In the genomic region with DNA sequence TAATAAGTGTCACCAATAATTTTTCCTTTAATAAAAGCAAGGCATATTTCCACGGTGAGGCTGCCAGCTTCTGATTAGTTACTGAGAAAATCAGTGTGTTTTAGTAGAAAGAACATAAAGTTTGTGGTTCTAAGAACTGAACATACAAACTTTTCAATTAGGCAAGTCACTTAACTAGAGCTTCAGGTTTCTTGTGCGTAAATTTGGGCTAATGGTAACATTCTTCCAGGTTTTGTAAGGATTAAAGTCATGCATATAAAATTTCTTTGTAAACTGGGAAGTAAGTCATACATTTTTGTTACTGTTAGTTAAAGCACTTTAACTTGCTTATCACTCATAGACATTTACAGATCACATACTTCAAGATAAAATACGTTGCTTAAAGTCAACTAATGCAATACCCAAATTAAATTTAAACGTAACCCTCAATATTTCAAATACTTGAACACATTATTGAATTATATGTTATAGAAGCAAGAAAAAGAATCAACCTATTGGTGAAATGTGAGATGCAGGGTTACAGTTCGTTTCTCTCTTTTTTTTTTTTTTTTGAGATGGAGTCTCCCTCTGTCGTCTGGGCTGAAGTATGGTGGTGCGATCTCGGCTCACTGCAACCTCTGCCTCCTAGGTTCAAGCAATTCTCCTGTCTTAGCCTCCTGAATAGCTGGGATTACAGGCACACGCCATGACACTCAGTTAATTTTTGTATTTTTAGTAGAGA, we compare ENCODE assay signal across 22 cellular contexts.
DNase-seq lines count a peak whose midpoint lies in the region; ATAC-seq, FAIRE-seq and TF ChIP-seq lines count a peak whose summit lies in the region.
"Had no signal": no experiment of that assay in that cellular context is flagged by ENCODE, and none has a peak within 500 bp of the region (broad histone marks: within the 10 kb centered on the region; RNA-seq: fewer than 3 reads in every experiment).

No MANE protein-coding gene starts in this region.

- CTCF ChIA-PET in A673 (lab: Charles Lee) = no interaction called here
- CTCF ChIA-PET in activated CD4-positive, alpha-beta T cell treated with anti-CD3 and anti-CD28 coated beads, Interleukin-2, amount 10 ng/mL, durations not matched to agents 7 days and 5 days (lab: Charles Lee) = no interaction called here

- DNase-seq in A673 (ENCODE audit: low spot score) = no peak
- peak; percentile 63 for DNase-seq in HCEC 1CT
- DNase-seq in astrocyte (ENCODE audit: low read depth) = peak; percentile 97
- no peak for DNase-seq in kidney
- no peak for DNase-seq in G401 (ENCODE audit: low spot score)
- DNase-seq in activated CD4-positive, alpha-beta T cell treated with anti-CD3 and anti-CD28 coated beads, Interleukin-2, amount 10 ng/mL, durations not matched to agents 7 days and 5 days = no peak
- no peak for DNase-seq in globus pallidus (ENCODE audit: low spot score)
- DNase-seq: activated CD4-positive, alpha-beta T cell treated with anti-CD3 and anti-CD28 coated beads, Interleukin-2, amount 10 ng/mL, durations not matched to agents 24 days and 14 days; effector CD8-positive, alpha-beta T cell; H7; left ventricle myocardium superior; naive B cell; NCI-H446; upper lobe of right lung had no signal

- H3K9ac ChIP-seq in astrocyte (ENCODE audit: low read length) = peak overlapping the region; percentile 51
- no peak overlapping the region for H3K9ac ChIP-seq in kidney (ENCODE audit: low read length in 2 of 2)

- intact Hi-C loops in A673 (cut with micrococcal nuclease; ENCODE audit: unreplicated experiment) = no loop called here
- intact Hi-C loops in kidney (cut with DNase I) = no loop called here

- no peaks in the 10 kb centered on the region for H4K20me1 ChIP-seq in astrocyte (ENCODE audit: insufficient read depth, low read length)

- BruUV-seq in A673 (replicated peaks; lab: Mats Ljungman, UMichigan) = no TSS peak

- no peak overlapping the region for H2AFZ ChIP-seq in astrocyte (ENCODE audit: low read depth, low read length)

- no peaks in the 10 kb centered on the region for H3K79me2 ChIP-seq in astrocyte (ENCODE audit: insufficient read depth, low read length)

- H3K27ac Mint-ChIP-seq in astrocyte (ENCODE audit: unreplicated experiment) = peak overlapping the region; percentile 96
- no peak overlapping the region for H3K27ac Mint-ChIP-seq in activated CD4-positive, alpha-beta T cell treated with anti-CD3 and anti-CD28 coated beads, Interleukin-2, amount 10 ng/mL, durations not matched to agents 7 days and 5 days
- H3K27ac Mint-ChIP-seq: activated CD4-positive, alpha-beta T cell treated with anti-CD3 and anti-CD28 coated beads, Interleukin-2, amount 10 ng/mL, durations not matched to agents 24 days and 14 days; activated naive CD8-positive, alpha-beta T cell; naive B cell; progenitor cell of endocrine pancreas; stimulated activated memory B cell treated with anti-CD40 and anti-IgM and Interleukin-4, amounts not matched to agents 10 μg/mL and 1 μg/mL and 100 μg/mL, for 72 hours had no signal

- H3K9me3 Mint-ChIP-seq in astrocyte (ENCODE audit: unreplicated experiment) = peaks cover 3% of the 10 kb centered on the region
- peaks cover 4% of the 10 kb centered on the region for H3K9me3 Mint-ChIP-seq in activated CD4-positive, alpha-beta T cell treated with anti-CD3 and anti-CD28 coated beads, Interleukin-2, amount 10 ng/mL, durations not matched to agents 7 days and 5 days

- H3K4me1 ChIP-seq in A673 (ENCODE audit: insufficient read depth, low read length, poor library complexity, severe bottlenecking) = peaks cover 7% of the 10 kb centered on the region
- H3K4me1 ChIP-seq in astrocyte (ENCODE audit: insufficient read depth, low read length) = peaks cover 14% of the 10 kb centered on the region
- H3K4me1 ChIP-seq in kidney (ENCODE audit: control insufficient read depth in 1 of 2, insufficient read depth in 1 of 2, low read depth in 1 of 2, low read length in 2 of 2) = peaks cover 3 to 4% of the 10 kb centered on the region in 2 donors
- H3K4me1 ChIP-seq: SJCRH30, upper lobe of right lung had no signal

- H3K4me1 Mint-ChIP-seq in astrocyte (ENCODE audit: low read depth, unreplicated experiment) = peaks cover 24% of the 10 kb centered on the region
- no peaks in the 10 kb centered on the region for H3K4me1 Mint-ChIP-seq in activated CD4-positive, alpha-beta T cell treated with anti-CD3 and anti-CD28 coated beads, Interleukin-2, amount 10 ng/mL, durations not matched to agents 7 days and 5 days
- H3K4me1 Mint-ChIP-seq: activated CD4-positive, alpha-beta T cell treated with anti-CD3 and anti-CD28 coated beads, Interleukin-2, amount 10 ng/mL, durations not matched to agents 24 days and 14 days; naive B cell; stimulated activated memory B cell treated with anti-CD40 and anti-IgM and Interleukin-4, amounts not matched to agents 10 μg/mL and 1 μg/mL and 100 μg/mL, for 72 hours had no signal

- H3K36me3 Mint-ChIP-seq in astrocyte (ENCODE audit: low read depth, unreplicated experiment) = no peaks in the 10 kb centered on the region
- H3K36me3 Mint-ChIP-seq in activated CD4-positive, alpha-beta T cell treated with anti-CD3 and anti-CD28 coated beads, Interleukin-2, amount 10 ng/mL, durations not matched to agents 7 days and 5 days (ENCODE audit: low read depth) = no peaks in the 10 kb centered on the region
- H3K36me3 Mint-ChIP-seq: stimulated activated memory B cell treated with anti-CD40 and anti-IgM and Interleukin-4, amounts not matched to agents 10 μg/mL and 1 μg/mL and 100 μg/mL, for 72 hours had no signal

- no peak overlapping the region for H3K4me3 Mint-ChIP-seq in astrocyte (ENCODE audit: unreplicated experiment)
- H3K4me3 Mint-ChIP-seq in activated CD4-positive, alpha-beta T cell treated with anti-CD3 and anti-CD28 coated beads, Interleukin-2, amount 10 ng/mL, durations not matched to agents 7 days and 5 days = no peak overlapping the region
- H3K4me3 Mint-ChIP-seq: activated CD4-positive, alpha-beta T cell treated with anti-CD3 and anti-CD28 coated beads, Interleukin-2, amount 10 ng/mL, durations not matched to agents 24 days and 14 days; activated naive CD8-positive, alpha-beta T cell; stimulated activated memory B cell treated with anti-CD40 and anti-IgM and Interleukin-4, amounts not matched to agents 10 μg/mL and 1 μg/mL and 100 μg/mL, for 72 hours had no signal

- H3K27me3 Mint-ChIP-seq in astrocyte (ENCODE audit: low read depth, unreplicated experiment) = no peaks in the 10 kb centered on the region
- H3K27me3 Mint-ChIP-seq in activated CD4-positive, alpha-beta T cell treated with anti-CD3 and anti-CD28 coated beads, Interleukin-2, amount 10 ng/mL, durations not matched to agents 7 days and 5 days = no peaks in the 10 kb centered on the region
- H3K27me3 Mint-ChIP-seq: activated CD4-positive, alpha-beta T cell treated with anti-CD3 and anti-CD28 coated beads, Interleukin-2, amount 10 ng/mL, durations not matched to agents 24 days and 14 days; activated naive CD8-positive, alpha-beta T cell; naive B cell; progenitor cell of endocrine pancreas; stimulated activated memory B cell treated with anti-CD40 and anti-IgM and Interleukin-4, amounts not matched to agents 10 μg/mL and 1 μg/mL and 100 μg/mL, for 72 hours had no signal

- H3K36me3 ChIP-seq in A673 (ENCODE audit: insufficient read depth, low read length, poor library complexity, severe bottlenecking) (no peaks in the 10 kb centered on the region), astrocyte (ENCODE audit: insufficient read depth, low read length) (no peaks in the 10 kb centered on the region), kidney (ENCODE audit: control insufficient read depth in 1 of 2, insufficient read depth in 2 of 2, low read length in 2 of 2) (no peaks in the 10 kb centered on the region)
- H3K36me3 ChIP-seq: cardiac muscle cell, SJCRH30, upper lobe of right lung had no signal

- H3K27me3 ChIP-seq in A673 (replicated peaks; ENCODE audit: insufficient read depth, low read depth, low read length, poor library complexity) (no peaks in the 10 kb centered on the region), astrocyte (ENCODE audit: insufficient read depth, low read length) (no peaks in the 10 kb centered on the region)
- H3K27me3 ChIP-seq: cardiac muscle cell, SJCRH30, upper lobe of right lung had no signal

- H3K27ac ChIP-seq in A673 (ENCODE audit: low read depth, low read length, poor library complexity, severe bottlenecking) (peak overlapping the region; percentile 1), astrocyte (ENCODE audit: low read depth, low read length) (peak overlapping the region; percentile 92), kidney (ENCODE audit: low read depth in 2 of 2, low read length in 2 of 2) (no peak overlapping the region)
- H3K27ac ChIP-seq: cardiac muscle cell, SJCRH30, upper lobe of right lung had no signal

- H3K4me3 ChIP-seq in A673 (ENCODE audit: low read depth, low read length, poor library complexity, severe bottlenecking) (no peak overlapping the region), astrocyte (ENCODE audit: insufficient read depth, low read depth, low read length) (no peak overlapping the region), kidney (ENCODE audit: low read length in 2 of 2) (no peak overlapping the region)
- H3K4me3 ChIP-seq: cardiac muscle cell, SJCRH30, upper lobe of right lung had no signal

- ATAC-seq in GM21360 (IDR thresholded peaks at IDR 0.05; ENCODE audit: unreplicated experiment) = no peak
- ATAC-seq: left ventricle myocardium superior; stimulated activated memory B cell treated with anti-CD40 and anti-IgM and Interleukin-4, amounts not matched to agents 10 μg/mL and 1 μg/mL and 100 μg/mL, for 72 hours; upper lobe of right lung had no signal

- FAIRE-seq in astrocyte (lab: Jason Lieb, UNC) (no peak), kidney (lab: Jason Lieb, UNC) (peak; percentile 15)
- FAIRE-seq: frontal cortex, GM12891 had no signal

- TF ChIP-seq CTCF in A673 (conservative IDR thresholded peaks at IDR 0.05; ENCODE audit: low read depth, low read length) (no peak), astrocyte (IDR thresholded peaks at IDR 0.05; ENCODE audit: insufficient read depth, low read depth, low read length) (no peak), kidney (IDR thresholded peaks at IDR 0.05; ENCODE audit: borderline replicate concordance, extremely low read depth, insufficient read depth) (no peak)

- POLR2A ChIA-PET in A673 (lab: Charles Lee; ENCODE audit: low non-redundant PET) = no interaction called here
- POLR2A ChIA-PET in activated CD4-positive, alpha-beta T cell treated with anti-CD3 and anti-CD28 coated beads, Interleukin-2, amount 10 ng/mL, durations not matched to agents 7 days and 5 days (lab: Charles Lee) = no interaction called here

- H3K9me3 ChIP-seq in A673 (ENCODE audit: low read depth, low read length, poor library complexity, severe bottlenecking) (no peaks in the 10 kb centered on the region), astrocyte (ENCODE audit: insufficient read depth, low read depth, low read length) (no peaks in the 10 kb centered on the region), kidney (ENCODE audit: control insufficient read depth in 1 of 2, low read length in 2 of 2) (no peaks in the 10 kb centered on the region)
- H3K9me3 ChIP-seq: SJCRH30, upper lobe of right lung had no signal

- H3K4me2 ChIP-seq in astrocyte (ENCODE audit: low read length) = peak overlapping the region; percentile 69

- in situ Hi-C loops in G401 (cut with HindIII; ENCODE audit: low sequenced_read_pairs) = no loop called here

Comparison
In these comparisons a context has a peak if more than half of its experiments do, and no peak if none do; other contexts are left out.
1. DNase-seq: peak in HCEC 1CT (single experiment) and astrocyte (single experiment); none in A673 (single experiment), kidney (single experiment), G401 (single experiment), activated CD4-positive, alpha-beta T cell treated with anti-CD3 and anti-CD28 coated beads, Interleukin-2, amount 10 ng/mL, durations not matched to agents 7 days and 5 days (single experiment) and globus pallidus (single experiment).
2. H3K27ac ChIP-seq: peak in A673 (single experiment) and astrocyte (single experiment); none in kidney (0 of 2).